Comparison of ENCODE assay signal across 1 cellular context in the genomic region with DNA sequence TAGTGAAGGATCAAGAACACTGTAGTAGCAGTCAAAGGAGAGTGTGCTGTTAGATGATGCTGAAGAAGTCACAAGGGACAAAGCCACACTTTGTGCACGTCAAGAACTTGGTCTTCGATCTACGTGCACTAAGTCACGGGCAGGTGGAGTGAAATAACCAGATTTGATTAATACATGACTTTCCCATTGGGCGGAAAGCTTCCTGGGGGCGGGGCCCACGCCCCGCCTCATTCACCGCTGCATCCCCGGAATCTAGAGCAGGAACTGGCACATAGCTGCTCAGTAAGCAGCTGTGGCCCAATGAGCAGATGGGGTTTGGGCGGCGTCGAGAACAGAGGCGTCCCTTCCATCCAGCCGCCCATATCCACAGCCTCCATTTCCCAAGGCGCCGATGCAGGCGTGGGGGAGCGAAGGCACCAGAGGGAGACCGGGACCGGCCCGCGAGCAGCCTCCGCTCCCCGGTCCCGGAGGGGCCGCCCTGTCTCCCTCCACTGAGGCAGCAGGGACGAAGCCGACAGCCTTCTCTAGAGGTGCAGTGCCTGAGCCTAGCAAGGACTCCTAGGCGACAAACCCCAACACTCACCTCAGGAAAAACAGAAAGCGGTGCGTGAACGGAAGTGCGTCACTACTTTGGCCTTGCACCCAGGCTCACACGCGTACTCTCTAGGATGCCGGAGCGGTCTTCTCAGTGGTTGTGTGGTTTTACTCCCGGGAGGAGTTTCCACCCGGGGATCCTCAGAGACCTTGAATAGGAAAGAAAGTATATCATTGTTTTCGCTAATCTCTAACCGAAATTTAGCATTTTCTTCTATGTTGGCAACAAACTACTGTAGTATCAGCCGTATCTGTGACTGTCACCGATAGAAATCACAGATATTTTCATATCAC.
TF ChIP-seq lines count a peak whose summit lies in the region.

No MANE protein-coding gene starts in this region.

TF ChIP-seq in HepG2, 621 proteins besides CTCF, POLR2A, EP300 and RAD21 (continued from another document and continues in another):
- TF ChIP-seq, protein P1, sequence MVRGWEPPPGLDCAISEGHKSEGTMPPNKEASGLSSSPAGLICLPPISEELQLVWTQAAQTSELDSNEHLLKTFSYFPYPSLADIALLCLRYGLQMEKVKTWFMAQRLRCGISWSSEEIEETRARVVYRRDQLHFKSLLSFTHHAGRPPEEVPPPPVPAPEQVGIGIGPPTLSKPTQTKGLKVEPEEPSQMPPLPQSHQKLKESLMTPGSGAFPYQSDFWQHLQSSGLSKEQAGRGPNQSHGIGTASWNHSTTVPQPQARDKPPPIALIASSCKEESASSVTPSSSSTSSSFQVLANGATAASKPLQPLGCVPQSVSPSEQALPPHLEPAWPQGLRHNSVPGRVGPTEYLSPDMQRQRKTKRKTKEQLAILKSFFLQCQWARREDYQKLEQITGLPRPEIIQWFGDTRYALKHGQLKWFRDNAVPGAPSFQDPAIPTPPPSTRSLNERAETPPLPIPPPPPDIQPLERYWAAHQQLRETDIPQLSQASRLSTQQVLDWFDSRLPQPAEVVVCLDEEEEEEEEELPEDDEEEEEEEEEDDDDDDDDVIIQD (CRISPR knock-in tag; IDR thresholded peaks at IDR 0.05; ENCODE audit: low read depth), result no peak; the same call in 1 of the 2 replicates
- peak; percentile 97 for TF ChIP-seq ATF1 (CRISPR knock-in tag; IDR thresholded peaks at IDR 0.05)
- peak; percentile 26; the same call in 1 of the 2 replicates for TF ChIP-seq PPARG (CRISPR knock-in tag; conservative IDR thresholded peaks at IDR 0.05)
- TF ChIP-seq, protein P2, sequence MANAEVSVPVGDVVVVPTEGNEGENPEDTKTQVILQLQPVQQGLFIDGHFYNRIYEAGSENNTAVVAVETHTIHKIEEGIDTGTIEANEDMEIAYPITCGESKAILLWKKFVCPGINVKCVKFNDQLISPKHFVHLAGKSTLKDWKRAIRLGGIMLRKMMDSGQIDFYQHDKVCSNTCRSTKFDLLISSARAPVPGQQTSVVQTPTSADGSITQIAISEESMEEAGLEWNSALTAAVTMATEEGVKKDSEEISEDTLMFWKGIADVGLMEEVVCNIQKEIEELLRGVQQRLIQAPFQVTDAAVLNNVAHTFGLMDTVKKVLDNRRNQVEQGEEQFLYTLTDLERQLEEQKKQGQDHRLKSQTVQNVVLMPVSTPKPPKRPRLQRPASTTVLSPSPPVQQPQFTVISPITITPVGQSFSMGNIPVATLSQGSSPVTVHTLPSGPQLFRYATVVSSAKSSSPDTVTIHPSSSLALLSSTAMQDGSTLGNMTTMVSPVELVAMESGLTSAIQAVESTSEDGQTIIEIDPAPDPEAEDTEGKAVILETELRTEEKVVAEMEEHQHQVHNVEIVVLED (CRISPR knock-in tag; IDR thresholded peaks at IDR 0.05; ENCODE audit: borderline replicate concordance), result peak; percentile 79; the same call in 1 of the 2 replicates
- peak; percentile 87 for TF ChIP-seq MIER2 (CRISPR knock-in tag; IDR thresholded peaks at IDR 0.05)
- peak; percentile 89 for TF ChIP-seq PHF21A (CRISPR knock-in tag; IDR thresholded peaks at IDR 0.05)
- peak; percentile 93 for TF ChIP-seq POLR2G (IDR thresholded peaks at IDR 0.05; ENCODE audit: low read depth, low read length)
- peak; percentile 76; the same call in 1 of the 2 replicates for TF ChIP-seq CHCHD3 (CRISPR knock-in tag; IDR thresholded peaks at IDR 0.05)
- TF ChIP-seq, protein P3, sequence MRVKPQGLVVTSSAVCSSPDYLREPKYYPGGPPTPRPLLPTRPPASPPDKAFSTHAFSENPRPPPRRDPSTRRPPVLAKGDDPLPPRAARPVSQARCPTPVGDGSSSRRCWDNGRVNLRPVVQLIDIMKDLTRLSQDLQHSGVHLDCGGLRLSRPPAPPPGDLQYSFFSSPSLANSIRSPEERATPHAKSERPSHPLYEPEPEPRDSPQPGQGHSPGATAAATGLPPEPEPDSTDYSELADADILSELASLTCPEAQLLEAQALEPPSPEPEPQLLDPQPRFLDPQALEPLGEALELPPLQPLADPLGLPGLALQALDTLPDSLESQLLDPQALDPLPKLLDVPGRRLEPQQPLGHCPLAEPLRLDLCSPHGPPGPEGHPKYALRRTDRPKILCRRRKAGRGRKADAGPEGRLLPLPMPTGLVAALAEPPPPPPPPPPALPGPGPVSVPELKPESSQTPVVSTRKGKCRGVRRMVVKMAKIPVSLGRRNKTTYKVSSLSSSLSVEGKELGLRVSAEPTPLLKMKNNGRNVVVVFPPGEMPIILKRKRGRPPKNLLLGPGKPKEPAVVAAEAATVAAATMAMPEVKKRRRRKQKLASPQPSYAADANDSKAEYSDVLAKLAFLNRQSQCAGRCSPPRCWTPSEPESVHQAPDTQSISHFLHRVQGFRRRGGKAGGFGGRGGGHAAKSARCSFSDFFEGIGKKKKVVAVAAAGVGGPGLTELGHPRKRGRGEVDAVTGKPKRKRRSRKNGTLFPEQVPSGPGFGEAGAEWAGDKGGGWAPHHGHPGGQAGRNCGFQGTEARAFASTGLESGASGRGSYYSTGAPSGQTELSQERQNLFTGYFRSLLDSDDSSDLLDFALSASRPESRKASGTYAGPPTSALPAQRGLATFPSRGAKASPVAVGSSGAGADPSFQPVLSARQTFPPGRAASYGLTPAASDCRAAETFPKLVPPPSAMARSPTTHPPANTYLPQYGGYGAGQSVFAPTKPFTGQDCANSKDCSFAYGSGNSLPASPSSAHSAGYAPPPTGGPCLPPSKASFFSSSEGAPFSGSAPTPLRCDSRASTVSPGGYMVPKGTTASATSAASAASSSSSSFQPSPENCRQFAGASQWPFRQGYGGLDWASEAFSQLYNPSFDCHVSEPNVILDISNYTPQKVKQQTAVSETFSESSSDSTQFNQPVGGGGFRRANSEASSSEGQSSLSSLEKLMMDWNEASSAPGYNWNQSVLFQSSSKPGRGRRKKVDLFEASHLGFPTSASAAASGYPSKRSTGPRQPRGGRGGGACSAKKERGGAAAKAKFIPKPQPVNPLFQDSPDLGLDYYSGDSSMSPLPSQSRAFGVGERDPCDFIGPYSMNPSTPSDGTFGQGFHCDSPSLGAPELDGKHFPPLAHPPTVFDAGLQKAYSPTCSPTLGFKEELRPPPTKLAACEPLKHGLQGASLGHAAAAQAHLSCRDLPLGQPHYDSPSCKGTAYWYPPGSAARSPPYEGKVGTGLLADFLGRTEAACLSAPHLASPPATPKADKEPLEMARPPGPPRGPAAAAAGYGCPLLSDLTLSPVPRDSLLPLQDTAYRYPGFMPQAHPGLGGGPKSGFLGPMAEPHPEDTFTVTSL (CRISPR knock-in tag; IDR thresholded peaks at IDR 0.05; ENCODE audit: borderline replicate concordance), result no peak
- TF ChIP-seq ZNF564 (CRISPR knock-in tag; IDR thresholded peaks at IDR 0.05), result no peak; the same call in 1 of the 2 replicates
- peak; percentile 33; the same call in 1 of the 2 replicates for TF ChIP-seq NRL (CRISPR knock-in tag; IDR thresholded peaks at IDR 0.05; ENCODE audit: borderline replicate concordance)
- TF ChIP-seq XBP1 (CRISPR knock-in tag; IDR thresholded peaks at IDR 0.05), result no peak
- TF ChIP-seq TAF15 (IDR thresholded peaks at IDR 0.05; ENCODE audit: low read depth, low read length, poor library complexity, severe bottlenecking), result peak; percentile 58
- TF ChIP-seq SOX5 (CRISPR knock-in tag; IDR thresholded peaks at IDR 0.05; ENCODE audit: borderline replicate concordance), result peak; percentile 14; the same call in 1 of the 2 replicates
- no peak for TF ChIP-seq BHLHE40 (IDR thresholded peaks at IDR 0.05; ENCODE audit: low read length)
- TF ChIP-seq ZNF724P (CRISPR knock-in tag; IDR thresholded peaks at IDR 0.05; ENCODE audit: borderline replicate concordance), result 0 out of 2 replicates have a peak, but pooled peaks have one; percentile 48
- peak; percentile 2; the same call in 1 of the 2 replicates for TF ChIP-seq MAZ (IDR thresholded peaks at IDR 0.05; ENCODE audit: borderline replicate concordance, low read depth, low read length)
- peak; percentile 74; the same call in 1 of the 2 replicates for TF ChIP-seq MAZ (CRISPR knock-in tag; IDR thresholded peaks at IDR 0.05; ENCODE audit: low read depth)
- TF ChIP-seq ZNF883 (CRISPR knock-in tag; IDR thresholded peaks at IDR 0.05; ENCODE audit: not compliant biosample characterization), result peak; percentile 93
- TF ChIP-seq MIXL1 (CRISPR knock-in tag; IDR thresholded peaks at IDR 0.05), result peak; percentile 43; the same call in 1 of the 2 replicates
- TF ChIP-seq STAT5B (CRISPR knock-in tag; IDR thresholded peaks at IDR 0.05), result 0 out of 2 replicates have a peak, but pooled peaks have one; percentile 1
- TF ChIP-seq KDM5B (CRISPR knock-in tag; IDR thresholded peaks at IDR 0.05; ENCODE audit: borderline replicate concordance), result peak; percentile 72; the same call in 1 of the 2 replicates
- TF ChIP-seq GFI1 (CRISPR knock-in tag; IDR thresholded peaks at IDR 0.05; ENCODE audit: borderline replicate concordance), result peak; percentile 98
- peak; percentile 44 for TF ChIP-seq ZNF781 (CRISPR knock-in tag; IDR thresholded peaks at IDR 0.05; ENCODE audit: borderline replicate concordance, not compliant biosample characterization)
- no peak for TF ChIP-seq PBX3 (CRISPR knock-in tag; IDR thresholded peaks at IDR 0.05; ENCODE audit: borderline replicate concordance)
- 0 out of 2 replicates have a peak, but pooled peaks have one; percentile 37 for TF ChIP-seq NKX3-1 (CRISPR knock-in tag; IDR thresholded peaks at IDR 0.05)
- TF ChIP-seq ERF (CRISPR knock-in tag; IDR thresholded peaks at IDR 0.05), result peak; percentile 62; the same call in 1 of the 2 replicates
- no peak for TF ChIP-seq ZNF224 (CRISPR knock-in tag; IDR thresholded peaks at IDR 0.05)
- TF ChIP-seq, protein P4, sequence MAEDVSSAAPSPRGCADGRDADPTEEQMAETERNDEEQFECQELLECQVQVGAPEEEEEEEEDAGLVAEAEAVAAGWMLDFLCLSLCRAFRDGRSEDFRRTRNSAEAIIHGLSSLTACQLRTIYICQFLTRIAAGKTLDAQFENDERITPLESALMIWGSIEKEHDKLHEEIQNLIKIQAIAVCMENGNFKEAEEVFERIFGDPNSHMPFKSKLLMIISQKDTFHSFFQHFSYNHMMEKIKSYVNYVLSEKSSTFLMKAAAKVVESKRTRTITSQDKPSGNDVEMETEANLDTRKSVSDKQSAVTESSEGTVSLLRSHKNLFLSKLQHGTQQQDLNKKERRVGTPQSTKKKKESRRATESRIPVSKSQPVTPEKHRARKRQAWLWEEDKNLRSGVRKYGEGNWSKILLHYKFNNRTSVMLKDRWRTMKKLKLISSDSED (CRISPR knock-in tag; IDR thresholded peaks at IDR 0.05), result no peak
- TF ChIP-seq CREB1 (IDR thresholded peaks at IDR 0.05), result peak; percentile 92
- TF ChIP-seq CREB1 (CRISPR knock-in tag; IDR thresholded peaks at IDR 0.05), result peak; percentile 99
- TF ChIP-seq, protein P5, sequence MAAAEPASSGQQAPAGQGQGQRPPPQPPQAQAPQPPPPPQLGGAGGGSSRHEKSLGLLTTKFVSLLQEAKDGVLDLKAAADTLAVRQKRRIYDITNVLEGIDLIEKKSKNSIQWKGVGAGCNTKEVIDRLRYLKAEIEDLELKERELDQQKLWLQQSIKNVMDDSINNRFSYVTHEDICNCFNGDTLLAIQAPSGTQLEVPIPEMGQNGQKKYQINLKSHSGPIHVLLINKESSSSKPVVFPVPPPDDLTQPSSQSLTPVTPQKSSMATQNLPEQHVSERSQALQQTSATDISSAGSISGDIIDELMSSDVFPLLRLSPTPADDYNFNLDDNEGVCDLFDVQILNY (CRISPR knock-in tag; conservative IDR thresholded peaks at IDR 0.05), result 0 out of 2 replicates have a peak, but pooled peaks have one; percentile 30
- TF ChIP-seq, protein P6, sequence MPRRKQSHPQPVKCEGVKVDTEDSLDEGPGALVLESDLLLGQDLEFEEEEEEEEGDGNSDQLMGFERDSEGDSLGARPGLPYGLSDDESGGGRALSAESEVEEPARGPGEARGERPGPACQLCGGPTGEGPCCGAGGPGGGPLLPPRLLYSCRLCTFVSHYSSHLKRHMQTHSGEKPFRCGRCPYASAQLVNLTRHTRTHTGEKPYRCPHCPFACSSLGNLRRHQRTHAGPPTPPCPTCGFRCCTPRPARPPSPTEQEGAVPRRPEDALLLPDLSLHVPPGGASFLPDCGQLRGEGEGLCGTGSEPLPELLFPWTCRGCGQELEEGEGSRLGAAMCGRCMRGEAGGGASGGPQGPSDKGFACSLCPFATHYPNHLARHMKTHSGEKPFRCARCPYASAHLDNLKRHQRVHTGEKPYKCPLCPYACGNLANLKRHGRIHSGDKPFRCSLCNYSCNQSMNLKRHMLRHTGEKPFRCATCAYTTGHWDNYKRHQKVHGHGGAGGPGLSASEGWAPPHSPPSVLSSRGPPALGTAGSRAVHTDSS (CRISPR knock-in tag; conservative IDR thresholded peaks at IDR 0.05), result no peak
- no peak for TF ChIP-seq FOXP1 (IDR thresholded peaks at IDR 0.05)
- no peak; the same call in 1 of the 2 replicates for TF ChIP-seq FOXP1 (CRISPR knock-in tag; IDR thresholded peaks at IDR 0.05)
- no peak for TF ChIP-seq ZKSCAN1 (IDR thresholded peaks at IDR 0.05; ENCODE audit: low read length)
- peak; percentile 73; the same call in 1 of the 2 replicates for TF ChIP-seq RFXANK (CRISPR knock-in tag; IDR thresholded peaks at IDR 0.05)
- no peak for TF ChIP-seq SATB2 (CRISPR knock-in tag; IDR thresholded peaks at IDR 0.05)
- TF ChIP-seq, protein P7, sequence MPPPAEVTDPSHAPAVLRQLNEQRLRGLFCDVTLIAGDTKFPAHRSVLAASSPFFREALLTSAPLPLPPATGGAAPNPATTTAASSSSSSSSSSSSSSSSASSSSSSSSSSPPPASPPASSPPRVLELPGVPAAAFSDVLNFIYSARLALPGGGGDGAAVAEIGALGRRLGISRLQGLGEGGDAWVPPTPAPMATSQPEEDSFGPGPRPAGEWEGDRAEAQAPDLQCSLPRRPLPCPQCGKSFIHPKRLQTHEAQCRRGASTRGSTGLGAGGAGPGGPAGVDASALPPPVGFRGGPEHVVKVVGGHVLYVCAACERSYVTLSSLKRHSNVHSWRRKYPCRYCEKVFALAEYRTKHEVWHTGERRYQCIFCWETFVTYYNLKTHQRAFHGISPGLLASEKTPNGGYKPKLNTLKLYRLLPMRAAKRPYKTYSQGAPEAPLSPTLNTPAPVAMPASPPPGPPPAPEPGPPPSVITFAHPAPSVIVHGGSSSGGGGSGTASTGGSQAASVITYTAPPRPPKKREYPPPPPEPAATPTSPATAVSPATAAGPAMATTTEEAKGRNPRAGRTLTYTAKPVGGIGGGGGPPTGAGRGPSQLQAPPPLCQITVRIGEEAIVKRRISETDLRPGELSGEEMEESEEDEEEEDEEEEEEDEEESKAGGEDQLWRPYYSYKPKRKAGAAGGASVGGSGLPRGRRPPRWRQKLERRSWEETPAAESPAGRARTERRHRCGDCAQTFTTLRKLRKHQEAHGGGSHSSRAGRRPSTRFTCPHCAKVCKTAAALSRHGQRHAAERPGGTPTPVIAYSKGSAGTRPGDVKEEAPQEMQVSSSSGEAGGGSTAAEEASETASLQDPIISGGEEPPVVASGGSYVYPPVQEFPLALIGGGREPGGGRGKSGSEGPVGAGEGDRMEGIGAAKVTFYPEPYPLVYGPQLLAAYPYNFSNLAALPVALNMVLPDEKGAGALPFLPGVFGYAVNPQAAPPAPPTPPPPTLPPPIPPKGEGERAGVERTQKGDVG (CRISPR knock-in tag; IDR thresholded peaks at IDR 0.05; ENCODE audit: borderline replicate concordance), result peak; percentile 35; the same call in 1 of the 2 replicates
- TF ChIP-seq SP2 (CRISPR knock-in tag; IDR thresholded peaks at IDR 0.05), result no peak
- peak; percentile 74; the same call in 1 of the 2 replicates for TF ChIP-seq ZNF709 (CRISPR knock-in tag; IDR thresholded peaks at IDR 0.05)
